ENCODE assay signal across 16 cellular contexts in the genomic region with DNA sequence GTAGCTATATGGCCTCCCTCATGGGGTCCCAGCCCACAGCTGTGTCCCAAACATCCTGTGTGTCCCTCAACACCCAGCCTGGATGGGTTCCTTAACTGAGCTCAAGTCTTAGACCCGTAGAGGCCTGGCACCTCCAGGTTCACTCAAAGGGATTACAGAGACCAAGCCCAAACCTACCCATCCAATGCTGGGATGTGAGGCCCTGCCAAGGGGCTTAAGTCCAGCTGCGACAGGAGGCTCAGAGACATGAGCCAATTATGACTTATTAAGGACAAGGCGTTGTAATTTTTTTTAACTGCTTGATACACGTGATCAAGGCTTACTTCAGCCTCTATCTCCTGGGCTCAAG.
"Had no signal": no experiment of that assay in that cellular context is flagged by ENCODE, and none has a peak within 500 bp of the region (broad histone marks: within the 10 kb centered on the region; RNA-seq: fewer than 3 reads in every experiment).

No MANE protein-coding gene starts in this region.

- H3K36me3 Mint-ChIP-seq: activated naive CD8-positive, alpha-beta T cell treated with anti-CD3 and anti-CD28 coated beads for 36 hours; memory B cell had no signal

- ATAC-seq: esophagus mucosa, left cardiac atrium, sciatic nerve had no signal

- H3K4me1 Mint-ChIP-seq: activated CD4-positive, alpha-beta T cell treated with anti-CD3 and anti-CD28 coated beads, Interleukin-2, amount 10 ng/mL, durations not matched to agents 7 days and 5 days; activated naive CD8-positive, alpha-beta T cell treated with anti-CD3 and anti-CD28 coated beads for 36 hours; central memory CD8-positive, alpha-beta T cell; memory B cell had no signal

- H3K27me3 Mint-ChIP-seq: activated naive CD8-positive, alpha-beta T cell treated with anti-CD3 and anti-CD28 coated beads for 36 hours had no signal

- DNase-seq: activated CD4-positive, alpha-beta T cell treated with anti-CD3 and anti-CD28 coated beads, Interleukin-2, amount 10 ng/mL, durations not matched to agents 7 days and 5 days; activated CD4-positive, CD25-positive, alpha-beta regulatory T cell treated with anti-CD3 and anti-CD28 coated beads, Interleukin-2, amount 50 U/mL, for 72 hours; activated naive CD4-positive, alpha-beta T cell; activated naive CD8-positive, alpha-beta T cell treated with anti-CD3 and anti-CD28 coated beads for 36 hours; effector memory CD4-positive, alpha-beta T cell; hypothalamus; occipital lobe; small intestine; stimulated activated CD4-positive, alpha-beta T cell treated with anti-CD3 and anti-CD28 coated beads, Interleukin-15, amount 100 ng/mL, for 24 hours; stimulated activated naive CD4-positive, alpha-beta T cell; upper lobe of left lung had no signal

- H3K4me3 Mint-ChIP-seq: activated CD4-positive, alpha-beta T cell treated with anti-CD3 and anti-CD28 coated beads, Interleukin-2, amount 10 ng/mL, durations not matched to agents 7 days and 5 days; activated naive CD8-positive, alpha-beta T cell treated with anti-CD3 and anti-CD28 coated beads for 36 hours; central memory CD8-positive, alpha-beta T cell; memory B cell had no signal

- H3K27ac Mint-ChIP-seq: activated CD4-positive, alpha-beta T cell treated with anti-CD3 and anti-CD28 coated beads, Interleukin-2, amount 10 ng/mL, durations not matched to agents 7 days and 5 days; activated naive CD8-positive, alpha-beta T cell treated with anti-CD3 and anti-CD28 coated beads for 36 hours; memory B cell had no signal

- H3K9me3 Mint-ChIP-seq: activated CD4-positive, alpha-beta T cell treated with anti-CD3 and anti-CD28 coated beads, Interleukin-2, amount 10 ng/mL, durations not matched to agents 7 days and 5 days; activated naive CD8-positive, alpha-beta T cell treated with anti-CD3 and anti-CD28 coated beads for 36 hours; central memory CD8-positive, alpha-beta T cell had no signal
